24 cellular contexts compared by ENCODE assay signal in the genomic region with DNA sequence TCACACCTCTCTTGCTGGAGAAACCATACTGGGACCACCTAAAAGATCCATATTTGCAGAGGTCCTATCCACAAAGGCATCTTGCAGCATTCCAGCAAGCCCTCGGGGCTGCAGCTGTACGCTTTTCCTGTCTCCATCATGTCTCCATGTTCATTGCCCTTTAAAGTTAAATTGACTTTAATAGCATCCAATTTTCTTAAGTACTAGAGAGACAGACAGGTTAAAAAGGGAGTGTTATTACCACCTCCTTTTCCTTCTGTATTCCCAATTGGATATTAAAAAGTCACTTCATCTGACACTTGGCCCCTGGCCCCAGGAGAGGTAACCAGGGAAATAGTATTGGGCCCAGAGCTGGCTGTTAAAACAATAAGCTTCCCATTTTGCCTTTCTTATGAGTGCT.
"Had no signal": no experiment of that assay in that cellular context is flagged by ENCODE, and none has a peak within 500 bp of the region (broad histone marks: within the 10 kb centered on the region; RNA-seq: fewer than 3 reads in every experiment).

No MANE protein-coding gene starts in this region.

- H3K27ac ChIP-seq: colonic mucosa, epithelial cell of prostate, gastrocnemius medialis, heart right ventricle, left lung, lower lobe of right lung had no signal

- DNase-seq: colonic mucosa; cortex of kidney; effector CD8-positive, alpha-beta T cell; effector memory CD8-positive, alpha-beta T cell; endodermal cell; erythroblast; esophagus squamous epithelium; foreskin fibroblast; foreskin melanocyte; gastrocnemius medialis; glutamatergic neuron; head of caudate nucleus; heart right ventricle; hippocampal formation; left cardiac atrium; left lung; left ventricle myocardium superior; lower lobe of right lung; mesenchymal stem cell; mucosa of descending colon; naive B cell had no signal

- H3K36me3 Mint-ChIP-seq: mesothelial cell of epicardium, naive B cell had no signal

- H3K27ac Mint-ChIP-seq: dendritic cell treated with granulocyte-macrophage colony-stimulating factor and Interleukin-4, amounts not matched to agents 40 ng/mL and 50 ng/mL, for 4 days; effector memory CD8-positive, alpha-beta T cell; endodermal cell; mesothelial cell of epicardium; naive B cell had no signal

- H3K4me1 Mint-ChIP-seq: endodermal cell had no signal

- H3K9me3 Mint-ChIP-seq: dendritic cell treated with granulocyte-macrophage colony-stimulating factor and Interleukin-4, amounts not matched to agents 40 ng/mL and 50 ng/mL, for 4 days; effector memory CD8-positive, alpha-beta T cell had no signal

- H3K4me3 Mint-ChIP-seq: dendritic cell treated with granulocyte-macrophage colony-stimulating factor and Interleukin-4, amounts not matched to agents 40 ng/mL and 50 ng/mL, for 4 days; effector memory CD8-positive, alpha-beta T cell; endodermal cell; mesothelial cell of epicardium; naive B cell had no signal
